Comparison of ENCODE assay signal across 13 cellular contexts in genomic region chr13:59745395-59745788, GRCh38.
DNase-seq lines count a peak whose midpoint lies in the region; ATAC-seq, FAIRE-seq and TF ChIP-seq lines count a peak whose summit lies in the region.
"Had no signal": no experiment of that assay in that cellular context is flagged by ENCODE, and none has a peak within 500 bp of the region (broad histone marks: within the 10 kb centered on the region; RNA-seq: fewer than 3 reads in every experiment).

No MANE protein-coding gene starts in this region.

- no peaks in the 10 kb centered on the region for H3K27me3 ChIP-seq in bronchial epithelial cell (ENCODE audit: control insufficient read depth, insufficient read depth, low read length)
- H3K27me3 ChIP-seq in parathyroid adenoma (ENCODE audit: control insufficient read depth, insufficient read depth, low read length) = no peaks in the 10 kb centered on the region
- H3K27me3 ChIP-seq in spleen (replicated peaks in 1 of 7) = no peaks in the 10 kb centered on the region
- H3K27me3 ChIP-seq: uterus had no signal

- H3K36me3 ChIP-seq in bronchial epithelial cell (ENCODE audit: control insufficient read depth, insufficient read depth, low read length) = no peaks in the 10 kb centered on the region
- no peaks in the 10 kb centered on the region for H3K36me3 ChIP-seq in parathyroid adenoma (ENCODE audit: control insufficient read depth, insufficient read depth, low read length)
- no peaks in the 10 kb centered on the region for H3K36me3 ChIP-seq in spleen
- H3K36me3 ChIP-seq: prostate gland, uterus had no signal

- no peaks in the 10 kb centered on the region for H3K79me2 ChIP-seq in parathyroid adenoma

- peaks cover under 1% of the 10 kb centered on the region for H3K4me1 ChIP-seq in parathyroid adenoma
- no peaks in the 10 kb centered on the region for H3K4me1 ChIP-seq in spleen
- H3K4me1 ChIP-seq: prostate gland, uterus had no signal

- H2AFZ ChIP-seq in parathyroid adenoma = no peak overlapping the region

- H3K27ac ChIP-seq in parathyroid adenoma (peak overlapping the region; percentile 51), spleen (no peak overlapping the region)
- H3K27ac ChIP-seq: prostate gland, RWPE1, uterus had no signal

- TF ChIP-seq CTCF in bronchial epithelial cell (IDR thresholded peaks at IDR 0.05; ENCODE audit: insufficient read depth, low read length, severe bottlenecking) (no peak), parathyroid adenoma (IDR thresholded peaks at IDR 0.05) (no peak), spleen (IDR thresholded peaks at IDR 0.05 in 8 of 11, conservative IDR thresholded peaks at IDR 0.05 in 3 of 11) (no peak)

- H3K4me2 ChIP-seq in parathyroid adenoma (ENCODE audit: low read length) = no peak overlapping the region

- intact Hi-C loops in spleen (cut with DNase I; ENCODE audit: low total_unique reads) = no loop called here

- no peak for FAIRE-seq in bronchial epithelial cell (lab: Jason Lieb, UNC)

- TF ChIP-seq POLR2A in spleen (IDR thresholded peaks at IDR 0.05) = no peak

- H3K4me3 ChIP-seq in bronchial epithelial cell (ENCODE audit: low read depth, low read length) (no peak overlapping the region), parathyroid adenoma (ENCODE audit: low read depth, low read length) (no peak overlapping the region), spleen (no peak overlapping the region)
- H3K4me3 ChIP-seq: prostate gland, uterus had no signal

- ATAC-seq in GM19324 (IDR thresholded peaks at IDR 0.05; ENCODE audit: low FRiP score, unreplicated experiment) (peak; percentile 21), HG03066 (IDR thresholded peaks at IDR 0.05; ENCODE audit: low read depth, unreplicated experiment) (peak; percentile 46)
- ATAC-seq: left colon had no signal

- H3K9ac ChIP-seq in parathyroid adenoma = no peak overlapping the region

- 57 to 91% (median 70%) methylated on average over 1 of the region's 1 CpG for WGBS in spleen, 5 donors

- H3K9me3 ChIP-seq in parathyroid adenoma (ENCODE audit: control insufficient read depth, low read length) (no peaks in the 10 kb centered on the region), spleen (no peaks in the 10 kb centered on the region)
- H3K9me3 ChIP-seq: prostate gland, uterus had no signal

- DNase-seq in bronchial epithelial cell (ENCODE audit: low read depth) (peak; percentile 49), NCI-H2171 (lab: John Stamatoyannopoulos, UW) (no peak), spleen (no peak), NCI-H2029 (lab: John Stamatoyannopoulos, UW) (no peak)
- no peak for DNase-seq in activated CD4-positive, alpha-beta T cell treated with anti-CD3 and anti-CD28 coated beads for 4 hours
- DNase-seq: left colon, NCI-H187 treated with DMSO at 0.1 percent for 48 hours, uterus had no signal
